ENCODE assay signal across 13 cellular contexts in genomic region chr17:45703348-45703747, GRCh38.
"Had no signal": no experiment of that assay in that cellular context is flagged by ENCODE, and none has a peak within 500 bp of the region (broad histone marks: within the 10 kb centered on the region; RNA-seq: fewer than 3 reads in every experiment).

No MANE protein-coding gene starts in this region.

- H3K36me3 Mint-ChIP-seq: activated naive CD4-positive, alpha-beta T cell treated with anti-CD3 and anti-CD28 coated beads, Interleukin-2, amount 50 U/mL, for 24 hours; memory B cell; natural killer cell treated with Interleukin-12 subunit alpha and Interleukin-12 subunit beta and Interleukin-15 and Interleukin-18, amount 100 ng/mL, for 72 hours; stimulated activated memory B cell treated with anti-CD40 and anti-IgM and Interleukin-4, amounts not matched to agents 10 μg/mL and 1 μg/mL and 100 μg/mL, for 72 hours; WTC11 had no signal

- DNase-seq: activated CD4-positive, alpha-beta memory T cell treated with anti-CD3 and anti-CD28 coated beads, Interleukin-2, amount 10 ng/mL, durations not matched to agents 7 days and 5 days; activated CD4-positive, alpha-beta T cell treated with anti-CD3 and anti-CD28 coated beads for 4 hours; activated effector memory CD4-positive, alpha-beta T cell treated with anti-CD3 and anti-CD28 coated beads, Interleukin-2, amount 50 U/mL, for 16 hours; activated T-cell treated with anti-CD3 and anti-CD28 coated beads, Interleukin-2, amount 50 U/mL, for 24 hours; glutamatergic neuron; left ventricle myocardium superior had no signal

- H3K4me1 Mint-ChIP-seq: activated CD4-positive, alpha-beta memory T cell treated with anti-CD3 and anti-CD28 coated beads, Interleukin-2, amount 10 ng/mL, durations not matched to agents 7 days and 5 days; memory B cell; stimulated activated memory B cell treated with anti-CD40 and anti-IgM and Interleukin-4, amounts not matched to agents 10 μg/mL and 1 μg/mL and 100 μg/mL, for 72 hours had no signal

- FAIRE-seq: colon, endometrium had no signal

- H3K27ac Mint-ChIP-seq: activated CD4-positive, alpha-beta memory T cell treated with anti-CD3 and anti-CD28 coated beads, Interleukin-2, amount 10 ng/mL, durations not matched to agents 7 days and 5 days; activated naive CD4-positive, alpha-beta T cell treated with anti-CD3 and anti-CD28 coated beads, Interleukin-2, amount 50 U/mL, for 24 hours; activated T-cell treated with anti-CD3 and anti-CD28 coated beads, Interleukin-2, amount 50 U/mL, for 24 hours; memory B cell; natural killer cell treated with Interleukin-12 subunit alpha and Interleukin-12 subunit beta and Interleukin-15 and Interleukin-18, amount 100 ng/mL, for 72 hours; stimulated activated memory B cell treated with anti-CD40 and anti-IgM and Interleukin-4, amounts not matched to agents 10 μg/mL and 1 μg/mL and 100 μg/mL, for 72 hours; WTC11 had no signal

- ATAC-seq: left ventricle myocardium superior; natural killer cell treated with Interleukin-12 subunit alpha and Interleukin-12 subunit beta and Interleukin-15 and Interleukin-18, amount 100 ng/mL, for 72 hours; stimulated activated memory B cell treated with anti-CD40 and anti-IgM and Interleukin-4, amounts not matched to agents 10 μg/mL and 1 μg/mL and 100 μg/mL, for 72 hours had no signal

- H3K4me3 Mint-ChIP-seq: activated CD4-positive, alpha-beta memory T cell treated with anti-CD3 and anti-CD28 coated beads, Interleukin-2, amount 10 ng/mL, durations not matched to agents 7 days and 5 days; activated naive CD4-positive, alpha-beta T cell treated with anti-CD3 and anti-CD28 coated beads, Interleukin-2, amount 50 U/mL, for 24 hours; activated T-cell treated with anti-CD3 and anti-CD28 coated beads, Interleukin-2, amount 50 U/mL, for 24 hours; memory B cell; natural killer cell treated with Interleukin-12 subunit alpha and Interleukin-12 subunit beta and Interleukin-15 and Interleukin-18, amount 100 ng/mL, for 72 hours; stimulated activated memory B cell treated with anti-CD40 and anti-IgM and Interleukin-4, amounts not matched to agents 10 μg/mL and 1 μg/mL and 100 μg/mL, for 72 hours; WTC11 had no signal

- H3K9me3 Mint-ChIP-seq: activated CD4-positive, alpha-beta memory T cell treated with anti-CD3 and anti-CD28 coated beads, Interleukin-2, amount 10 ng/mL, durations not matched to agents 7 days and 5 days; activated naive CD4-positive, alpha-beta T cell treated with anti-CD3 and anti-CD28 coated beads, Interleukin-2, amount 50 U/mL, for 24 hours; activated T-cell treated with anti-CD3 and anti-CD28 coated beads, Interleukin-2, amount 50 U/mL, for 24 hours; memory B cell; natural killer cell treated with Interleukin-12 subunit alpha and Interleukin-12 subunit beta and Interleukin-15 and Interleukin-18, amount 100 ng/mL, for 72 hours; WTC11 had no signal
